In the genomic region with DNA sequence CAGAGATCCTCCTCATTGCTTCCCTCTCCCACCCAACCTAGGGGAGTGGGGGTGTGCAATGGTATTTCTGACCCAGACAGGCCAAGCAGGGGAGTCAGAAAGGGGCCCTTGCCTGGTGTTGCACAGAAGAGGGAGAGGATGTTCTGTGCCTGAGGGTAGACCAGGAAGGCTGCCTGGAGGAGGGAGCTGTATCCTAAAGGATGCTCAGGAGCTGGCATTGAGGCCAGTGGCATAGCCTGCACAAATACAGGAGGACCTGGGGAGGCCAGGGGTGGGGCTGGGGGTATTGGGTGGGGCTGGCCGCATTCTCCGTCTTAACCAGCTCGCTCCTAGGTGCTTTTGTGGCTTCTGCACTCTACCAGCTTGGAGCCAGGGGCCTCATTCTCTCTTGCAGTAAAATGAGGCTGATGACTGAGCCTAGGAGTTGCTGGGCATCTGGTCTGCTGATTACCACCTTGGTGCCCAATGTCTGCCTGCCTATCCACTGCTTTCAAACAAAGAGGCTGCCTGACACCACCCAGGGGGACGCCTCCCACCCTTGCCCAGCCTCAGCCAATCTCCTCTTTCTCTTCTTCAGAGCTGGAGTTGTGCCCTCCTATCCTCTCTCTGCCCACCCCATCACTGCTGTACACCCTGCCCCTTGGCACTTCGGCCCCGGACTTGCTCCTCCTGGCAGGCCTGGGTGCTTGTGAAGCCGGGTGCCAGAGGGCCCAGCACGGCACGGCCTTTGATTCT, we compare ENCODE assay signal across 9 cellular contexts. TPM values are rescaled to one million over a fixed set of nuclear protein-coding genes. Genes with fewer than 3 reads are reported as not detected.
DNase-seq lines count a peak whose midpoint lies in the region; ATAC-seq and TF ChIP-seq lines count a peak whose summit lies in the region.
"Had no signal": no experiment of that assay in that cellular context is flagged by ENCODE, and none has a peak within 500 bp of the region (broad histone marks: within the 10 kb centered on the region; RNA-seq: fewer than 3 reads in every experiment).

No MANE protein-coding gene starts in this region.

- H3K9me2 ChIP-seq in MM.1S (replicated peaks; ENCODE audit: insufficient read depth, low read length): no peaks in the 10 kb centered on the region

- peaks cover 29 to 48% (median 34%) of the 10 kb centered on the region in 4 donors for H3K4me1 ChIP-seq in stomach
- H3K4me1 ChIP-seq in MM.1S (ENCODE audit: low read length): no peaks in the 10 kb centered on the region

- H3K4me3 Mint-ChIP-seq in activated CD4-positive, alpha-beta T cell treated with anti-CD3 and anti-CD28 coated beads, Interleukin-2, amount 10 ng/mL, durations not matched to agents 24 days and 14 days: peak overlapping the region; percentile 91
- peak overlapping the region; percentile 32 to 88 (median 58) for H3K4me3 Mint-ChIP-seq in T-cell

- TF ChIP-seq POLR2A in stomach (IDR thresholded peaks at IDR 0.05): no peak

- H3K9ac ChIP-seq in MM.1S (ENCODE audit: low read length): no peak overlapping the region

- CTCF ChIA-PET in T-cell (lab: Charles Lee): no interaction called here

- no peaks in the 10 kb centered on the region for H3K9me3 Mint-ChIP-seq in activated CD4-positive, alpha-beta T cell treated with anti-CD3 and anti-CD28 coated beads, Interleukin-2, amount 10 ng/mL, durations not matched to agents 24 days and 14 days
- H3K9me3 Mint-ChIP-seq in T-cell: no peaks in the 10 kb centered on the region

- peak overlapping the region; percentile 58 to 71 (median 60) for H3K4me3 ChIP-seq in stomach
- no peak overlapping the region for H3K4me3 ChIP-seq in MM.1S (ENCODE audit: low read length)

- no peak for TF ChIP-seq EP300 in stomach (IDR thresholded peaks at IDR 0.05)

- H3K27ac Mint-ChIP-seq in activated CD4-positive, alpha-beta T cell treated with anti-CD3 and anti-CD28 coated beads, Interleukin-2, amount 10 ng/mL, durations not matched to agents 24 days and 14 days: no peak overlapping the region
- H3K27ac Mint-ChIP-seq in T-cell: no peak overlapping the region

- peaks cover 10% of the 10 kb centered on the region for H3K36me3 Mint-ChIP-seq in activated CD4-positive, alpha-beta T cell treated with anti-CD3 and anti-CD28 coated beads, Interleukin-2, amount 10 ng/mL, durations not matched to agents 24 days and 14 days (ENCODE audit: low read depth)
- H3K36me3 Mint-ChIP-seq in T-cell: no peaks in the 10 kb centered on the region

- no peaks in the 10 kb centered on the region for H3F3A ChIP-seq in MM.1S (ENCODE audit: insufficient read depth, low read length)

- no peaks in the 10 kb centered on the region for H3K79me2 ChIP-seq in MM.1S (ENCODE audit: low read length)

- H2AFZ ChIP-seq in MM.1S (ENCODE audit: low read length): no peak overlapping the region

- 53 to 74% (median 69%) methylated on average over 8 to 9 of the region's 9 CpGs for WGBS in stomach, 5 donors

- TF ChIP-seq CTCF in stomach (IDR thresholded peaks at IDR 0.05) (no peak), MM.1S (IDR thresholded peaks at IDR 0.05; ENCODE audit: low read length) (no peak)

- peaks cover 7% of the 10 kb centered on the region for H3K27me3 Mint-ChIP-seq in activated CD4-positive, alpha-beta T cell treated with anti-CD3 and anti-CD28 coated beads, Interleukin-2, amount 10 ng/mL, durations not matched to agents 24 days and 14 days
- peaks cover 5 to 16% of the 10 kb centered on the region in 2 donors for H3K27me3 Mint-ChIP-seq in T-cell

- H3K9me3 ChIP-seq in stomach (no peaks in the 10 kb centered on the region), MM.1S (replicated peaks; ENCODE audit: insufficient read depth, low read length) (no peaks in the 10 kb centered on the region)

- intact Hi-C loops in activated CD4-positive, alpha-beta T cell treated with anti-CD3 and anti-CD28 coated beads, Interleukin-2, amount 10 ng/mL, durations not matched to agents 24 days and 14 days (cut with micrococcal nuclease): loop anchor here (2.0 kb wide), 1 partner anchor 119 kb away; a partner anchor contains a TSS
- intact Hi-C loops in stomach (cut with DNase I; ENCODE audit: low total_unique reads): no loop called here

- peak; percentile 64 for DNase-seq in activated CD4-positive, alpha-beta T cell treated with anti-CD3 and anti-CD28 coated beads, Interleukin-2, amount 10 ng/mL, durations not matched to agents 24 days and 14 days
- no peak for DNase-seq in activated CD4-positive, alpha-beta T cell treated with anti-CD3 and anti-CD28 coated beads for 4 hours
- DNase-seq in T-cell: no peak
- peak; percentile 14 to 43 for DNase-seq in hippocampal formation (lab: John Stamatoyannopoulos, UW)
- no peak for DNase-seq in stomach
- DNase-seq in MM.1S: no peak
- DNase-seq: effector CD8-positive, alpha-beta T cell had no signal

- H3K4me1 Mint-ChIP-seq in activated CD4-positive, alpha-beta T cell treated with anti-CD3 and anti-CD28 coated beads, Interleukin-2, amount 10 ng/mL, durations not matched to agents 24 days and 14 days: peaks cover 13% of the 10 kb centered on the region
- H3K4me1 Mint-ChIP-seq in T-cell: peaks cover 10 to 17% (median 14%) of the 10 kb centered on the region in 3 donors

- H3K36me3 ChIP-seq in stomach: peaks cover under 1 to 3% (median 2%) of the 10 kb centered on the region in 4 donors
- H3K36me3 ChIP-seq in MM.1S (replicated peaks; ENCODE audit: insufficient read depth, low read length): no peaks in the 10 kb centered on the region

- H3K27ac ChIP-seq in stomach: no peak overlapping the region
- no peak overlapping the region for H3K27ac ChIP-seq in MM.1S (ENCODE audit: low read length)

- H3K27me3 ChIP-seq in stomach (peaks cover 6 to 35% (median 13%) of the 10 kb centered on the region in 3 donors), MM.1S (replicated peaks; ENCODE audit: insufficient read depth, low read length) (peaks cover 5% of the 10 kb centered on the region; the same call in 1 of the 2 replicates)

- ATAC-seq in T-cell (replicated peaks in 1 of 4) (no peak), HG02678 (IDR thresholded peaks at IDR 0.05; ENCODE audit: unreplicated experiment) (no peak), HG03135 (IDR thresholded peaks at IDR 0.05; ENCODE audit: unreplicated experiment) (no peak)

- no peak overlapping the region for H3K4me2 ChIP-seq in MM.1S (ENCODE audit: low read depth, low read length)

- POLR2A ChIA-PET in T-cell (lab: Charles Lee): interaction anchor here in 1 of 2 donors (0.7 kb wide), 1 partner anchor 398 kb away, joined by 3 read pairs; no protein-coding TSS in a partner anchor

- H4K20me1 ChIP-seq in MM.1S (ENCODE audit: insufficient read depth, low read length): no peaks in the 10 kb centered on the region

RNA-seq across cellular contexts. Expression of a gene that starts 4.6 kb away (rescaled TPM):
- 0.54 and 1.1 TPM in 2 replicates for total RNA-seq in activated CD4-positive, alpha-beta T cell treated with anti-CD3 and anti-CD28 coated beads, Interleukin-2, amount 10 ng/mL, durations not matched to agents 24 days and 14 days
- total RNA-seq in T-cell (1 to 10 TPM in 1 of 5 donors, under 1 TPM in 3, not detected in 1; 0.44 to 1.9 (median 0.51) TPM), stomach (not detected)
- under 1 TPM in 1 of 3 donors, not detected in 2; 0.13 TPM for polyA plus RNA-seq in stomach

RNA-seq across cellular contexts. Expression of a gene that starts 8.4 kb away (rescaled TPM):
- total RNA-seq in activated CD4-positive, alpha-beta T cell treated with anti-CD3 and anti-CD28 coated beads, Interleukin-2, amount 10 ng/mL, durations not matched to agents 24 days and 14 days: 17.4 and 17.7 TPM in 2 replicates
- total RNA-seq in T-cell: 10 to 100 TPM in 2 of 5 donors, 1 to 10 TPM in 3; 4.3 to 13.3 (median 9.4) TPM
- 100 to 1,000 TPM in 1 of 5 donors, 10 to 100 TPM in 2, 1 to 10 TPM in 1, not detected in 1; 5.4 to 114 (median 17.2) TPM for total RNA-seq in stomach
- 10 to 100 TPM in 1 of 3 donors, 1 to 10 TPM in 2; 5.6 to 10.8 (median 6.8) TPM for polyA plus RNA-seq in stomach

RNA-seq across cellular contexts. Expression of a gene that starts 13.0 kb away (rescaled TPM):
- total RNA-seq in activated CD4-positive, alpha-beta T cell treated with anti-CD3 and anti-CD28 coated beads, Interleukin-2, amount 10 ng/mL, durations not matched to agents 24 days and 14 days: 1,286 and 1,288 TPM in 2 replicates
- total RNA-seq in T-cell (1,000 to 10,000 TPM; 1,332 to 1,813 (median 1,414) TPM), stomach (1,000 to 10,000 TPM in 3 of 5 donors, 100 to 1,000 TPM in 2; 801 to 1,605 (median 1,501) TPM)
- 1,000 to 10,000 TPM; 1,495 to 2,322 (median 1,503) TPM for polyA plus RNA-seq in stomach

RNA-seq across cellular contexts. Expression of a gene that starts 19.2 kb away (rescaled TPM):
- 0.89 and 1.1 TPM in 2 replicates for total RNA-seq in activated CD4-positive, alpha-beta T cell treated with anti-CD3 and anti-CD28 coated beads, Interleukin-2, amount 10 ng/mL, durations not matched to agents 24 days and 14 days
- total RNA-seq in T-cell: 1 to 10 TPM; 1.7 to 6.0 (median 5.0) TPM
- 1 to 10 TPM in 4 of 5 donors, not detected in 1; 1.8 to 8.5 (median 2.3) TPM for total RNA-seq in stomach
- polyA plus RNA-seq in stomach: 1 to 10 TPM; 2.3 to 3.0 (median 2.4) TPM

RNA-seq across cellular contexts. Expression of a gene that starts 37.5 kb away (rescaled TPM):
- total RNA-seq in activated CD4-positive, alpha-beta T cell treated with anti-CD3 and anti-CD28 coated beads, Interleukin-2, amount 10 ng/mL, durations not matched to agents 24 days and 14 days: 0.79 and 1.1 TPM in 2 replicates
- total RNA-seq in T-cell: 1 to 10 TPM in 4 of 5 donors, under 1 TPM in 1; 0.98 to 3.4 (median 2.2) TPM
- total RNA-seq in stomach: 10 to 100 TPM in 1 of 5 donors, 1 to 10 TPM in 2, under 1 TPM in 1, not detected in 1; 0.14 to 12.3 (median 3.2) TPM
- polyA plus RNA-seq in stomach: 1 to 10 TPM in 1 of 3 donors, under 1 TPM in 2; 0.12 to 1.0 (median 0.46) TPM

Comparison
In these comparisons a context has a peak if more than half of its experiments do, and no peak if none do; other contexts are left out.
1. DNase-seq: peak in activated CD4-positive, alpha-beta T cell treated with anti-CD3 and anti-CD28 coated beads, Interleukin-2, amount 10 ng/mL, durations not matched to agents 24 days and 14 days (single experiment) and hippocampal formation (2 of 2); none in activated CD4-positive, alpha-beta T cell treated with anti-CD3 and anti-CD28 coated beads for 4 hours (0 of 2), T-cell (0 of 34), stomach (single experiment) and MM.1S (single experiment).